ENCODE assay signal across 9 cellular contexts in the genomic region with DNA sequence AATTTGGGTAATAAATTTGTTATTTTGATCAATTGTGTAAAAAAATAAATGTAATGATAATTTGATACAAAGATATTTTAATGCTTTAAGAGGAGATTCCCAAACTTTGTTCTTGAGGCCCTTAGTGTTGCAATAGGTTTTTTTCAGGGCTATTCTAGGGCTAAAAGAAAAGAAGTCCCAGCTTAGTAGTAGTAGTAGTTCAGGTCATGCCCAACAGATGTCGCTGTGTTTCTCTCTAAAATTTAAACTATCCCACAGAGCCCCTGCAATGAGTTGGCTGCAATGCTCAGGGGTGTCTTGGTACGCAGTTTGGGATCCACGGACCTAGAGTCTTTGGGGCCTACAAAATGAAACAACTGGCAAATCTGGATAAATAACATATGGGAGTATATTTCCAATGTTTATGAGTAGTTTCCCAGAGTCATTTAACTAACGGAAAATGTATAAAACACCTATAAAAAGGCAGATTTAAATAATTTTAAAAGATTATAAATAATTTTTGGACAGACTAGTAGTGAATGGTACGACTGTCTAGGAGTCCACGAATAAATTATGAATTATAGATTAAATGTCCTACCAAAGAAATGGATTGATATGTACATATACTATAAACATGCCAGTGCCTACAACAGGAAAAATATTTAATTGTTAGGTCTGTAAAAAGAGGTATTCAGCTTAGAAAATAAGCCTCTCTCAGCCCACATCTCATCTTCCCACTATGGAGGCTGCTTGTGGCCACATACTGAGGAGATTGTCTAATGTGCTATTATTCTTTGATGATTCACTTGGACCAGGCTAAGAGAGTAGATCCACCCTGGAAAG.
DNase-seq lines count a peak whose midpoint lies in the region; ATAC-seq, FAIRE-seq and TF ChIP-seq lines count a peak whose summit lies in the region.
"Had no signal": no experiment of that assay in that cellular context is flagged by ENCODE, and none has a peak within 500 bp of the region (broad histone marks: within the 10 kb centered on the region; RNA-seq: fewer than 3 reads in every experiment).

No MANE protein-coding gene starts in this region.

- no peaks in the 10 kb centered on the region for H3K9me3 Mint-ChIP-seq in natural killer cell
- no peaks in the 10 kb centered on the region for H3K9me3 Mint-ChIP-seq in natural killer cell treated with Interleukin-12 subunit alpha and Interleukin-12 subunit beta and Interleukin-15 and Interleukin-18, amount 100 ng/mL, for 72 hours
- H3K9me3 Mint-ChIP-seq in stimulated activated memory B cell treated with anti-CD40 and anti-IgM and Interleukin-4, amounts not matched to agents 10 μg/mL and 1 μg/mL and 100 μg/mL, for 72 hours = no peaks in the 10 kb centered on the region

- H3K4me1 ChIP-seq in K562 (replicated peaks in 1 of 2; ENCODE audit: control insufficient read depth in 2 of 2, insufficient read depth in 2 of 2, low read length in 2 of 2) = no peaks in the 10 kb centered on the region

- no peak for DNase-seq in natural killer cell
- DNase-seq in natural killer cell treated with Interleukin-12 subunit alpha and Interleukin-12 subunit beta and Interleukin-15 and Interleukin-18, amount 100 ng/mL, for 72 hours (ENCODE audit: low spot score) = no peak
- DNase-seq in NCI-H82 treated with DMSO at 0.1 percent for 48 hours (lab: John Stamatoyannopoulos, UW; ENCODE audit: unreplicated experiment) = peak; percentile 50
- DNase-seq in K562 (ENCODE audit: extremely low read depth in 1 of 4, low spot score in 3 of 4) = peak; percentile 49 to 59 (median 54)
- DNase-seq in islet precursor cell = peak; percentile 69

- POLR2A ChIA-PET in K562 (lab: Yijun Ruan, JAX) = interaction anchor here (0.6 to 0.7 kb wide), 3 partner anchors 10 to 74 kb away, joined by 3 read pairs; no protein-coding TSS in a partner anchor

- no peak overlapping the region for H3K4me2 ChIP-seq in K562 (ENCODE audit: insufficient read depth, low read length)

- 3% methylated on average over 6 of the region's 6 CpGs for WGBS in K562 (ENCODE audit: insufficient coverage, low coverage, missing lambda C conversion rate)

- no peaks in the 10 kb centered on the region for H3K9me3 ChIP-seq in K562 (replicated peaks; ENCODE audit: control insufficient read depth, insufficient read depth, low read depth, low read length)

- H3K9me1 ChIP-seq in K562 (ENCODE audit: control insufficient read depth, insufficient read depth, low read length) = no peaks in the 10 kb centered on the region

- H3K27me3 Mint-ChIP-seq in natural killer cell (ENCODE audit: low read depth in 2 of 2) = no peaks in the 10 kb centered on the region
- H3K27me3 Mint-ChIP-seq in natural killer cell treated with Interleukin-12 subunit alpha and Interleukin-12 subunit beta and Interleukin-15 and Interleukin-18, amount 100 ng/mL, for 72 hours = peaks cover 0 to 7% of the 10 kb centered on the region in 2 donors
- no peaks in the 10 kb centered on the region for H3K27me3 Mint-ChIP-seq in stimulated activated memory B cell treated with anti-CD40 and anti-IgM and Interleukin-4, amounts not matched to agents 10 μg/mL and 1 μg/mL and 100 μg/mL, for 72 hours

- CTCF ChIA-PET in K562 (lab: Yijun Ruan, JAX; ENCODE audit: low intra/inter-chr PET ratio) = interaction anchor here (0.7 to 0.8 kb wide), 3 partner anchors 67 to 458 kb away, joined by 3 to 7 read pairs (median 4); no protein-coding TSS in a partner anchor

- peak; percentile 82 for FAIRE-seq in K562 (lab: Jason Lieb, UNC)
- FAIRE-seq: islet of Langerhans had no signal

- no peaks in the 10 kb centered on the region; a peak in 1 of 5 replicates for H3K27me3 ChIP-seq in K562 (ENCODE audit: control insufficient read depth in 2 of 2, insufficient read depth in 2 of 2, low read length in 2 of 2)

- no peak overlapping the region for H2AFZ ChIP-seq in K562 (ENCODE audit: low read depth, low read length)

- TF ChIP-seq CTCF in natural killer cell (IDR thresholded peaks at IDR 0.05) (peak; percentile 75), K562 (IDR thresholded peaks at IDR 0.05 in 2 of 3, conservative IDR thresholded peaks at IDR 0.05 in 1 of 3; ENCODE audit: insufficient read depth in 2 of 3, low read depth in 1 of 3, low read length in 3 of 3) (peak; percentile 43 to 71 (median 68))

- H3K4me1 Mint-ChIP-seq in natural killer cell = no peaks in the 10 kb centered on the region
- no peaks in the 10 kb centered on the region for H3K4me1 Mint-ChIP-seq in natural killer cell treated with Interleukin-12 subunit alpha and Interleukin-12 subunit beta and Interleukin-15 and Interleukin-18, amount 100 ng/mL, for 72 hours (ENCODE audit: low read depth in 2 of 2)
- H3K4me1 Mint-ChIP-seq in stimulated activated memory B cell treated with anti-CD40 and anti-IgM and Interleukin-4, amounts not matched to agents 10 μg/mL and 1 μg/mL and 100 μg/mL, for 72 hours = peaks cover 6% of the 10 kb centered on the region

- no peak overlapping the region for H3K27ac Mint-ChIP-seq in natural killer cell
- peak overlapping the region in 1 of 2 donors; percentile 11 for H3K27ac Mint-ChIP-seq in natural killer cell treated with Interleukin-12 subunit alpha and Interleukin-12 subunit beta and Interleukin-15 and Interleukin-18, amount 100 ng/mL, for 72 hours
- H3K27ac Mint-ChIP-seq in stimulated activated memory B cell treated with anti-CD40 and anti-IgM and Interleukin-4, amounts not matched to agents 10 μg/mL and 1 μg/mL and 100 μg/mL, for 72 hours = peak overlapping the region; percentile 4

- intact Hi-C loops in natural killer cell (cut with micrococcal nuclease) = loop anchor here (5.0 kb wide), 1 partner anchor 797 kb away; no protein-coding TSS in a partner anchor
- intact Hi-C loops in K562 (cut with micrococcal nuclease) = no loop called here

- in situ Hi-C loops in K562 (cut with MboI) = no loop called here

- H3K4me3 Mint-ChIP-seq in natural killer cell = no peak overlapping the region
- no peak overlapping the region for H3K4me3 Mint-ChIP-seq in natural killer cell treated with Interleukin-12 subunit alpha and Interleukin-12 subunit beta and Interleukin-15 and Interleukin-18, amount 100 ng/mL, for 72 hours
- H3K4me3 Mint-ChIP-seq in stimulated activated memory B cell treated with anti-CD40 and anti-IgM and Interleukin-4, amounts not matched to agents 10 μg/mL and 1 μg/mL and 100 μg/mL, for 72 hours = no peak overlapping the region

- H3K4me3 ChIP-seq in K562 = no peak overlapping the region

- BruUV-seq in K562 (replicated peaks; lab: Mats Ljungman, UMichigan) = no TSS peak

- H3K36me3 Mint-ChIP-seq in natural killer cell = no peaks in the 10 kb centered on the region
- H3K36me3 Mint-ChIP-seq in natural killer cell treated with Interleukin-12 subunit alpha and Interleukin-12 subunit beta and Interleukin-15 and Interleukin-18, amount 100 ng/mL, for 72 hours = peaks cover 4% of the 10 kb centered on the region
- peaks cover 1% of the 10 kb centered on the region for H3K36me3 Mint-ChIP-seq in stimulated activated memory B cell treated with anti-CD40 and anti-IgM and Interleukin-4, amounts not matched to agents 10 μg/mL and 1 μg/mL and 100 μg/mL, for 72 hours

- ATAC-seq in natural killer cell (peak in 1 of 3 donors; percentile 66), HG03139 (IDR thresholded peaks at IDR 0.05; ENCODE audit: unreplicated experiment) (peak; percentile 61), K562 (peak; percentile 92), HG03097 (IDR thresholded peaks at IDR 0.05; ENCODE audit: low FRiP score, unreplicated experiment) (no peak)
- no peak for ATAC-seq in natural killer cell treated with Interleukin-12 subunit alpha and Interleukin-12 subunit beta and Interleukin-15 and Interleukin-18, amount 100 ng/mL, for 72 hours
- ATAC-seq in stimulated activated memory B cell treated with anti-CD40 and anti-IgM and Interleukin-4, amounts not matched to agents 10 μg/mL and 1 μg/mL and 100 μg/mL, for 72 hours = no peak

- H3K79me2 ChIP-seq in K562 (ENCODE audit: control insufficient read depth, insufficient read depth, low read length) = no peaks in the 10 kb centered on the region

- TF ChIP-seq EP300 in K562 (IDR thresholded peaks at IDR 0.05; ENCODE audit: low read length) = no peak

- no peak for TF ChIP-seq POLR2A in K562 (conservative IDR thresholded peaks at IDR 0.05)

- H3K36me3 ChIP-seq in K562 (ENCODE audit: control insufficient read depth, insufficient read depth, low read length) = no peaks in the 10 kb centered on the region

- H4K20me1 ChIP-seq in K562 (replicated peaks; ENCODE audit: control insufficient read depth, insufficient read depth, low read length) = no peaks in the 10 kb centered on the region

- no peak overlapping the region for H3K27ac ChIP-seq in K562 (ENCODE audit: extremely low read depth, low read depth, low read length)

- TF ChIP-seq RAD21 in K562 (CRISPR knock-in tag; conservative IDR thresholded peaks at IDR 0.05 in 1 of 2, IDR thresholded peaks at IDR 0.05 in 1 of 2) = peak; percentile 31 to 64; a peak in 3 of 4 replicates

- no peak overlapping the region for H3K9ac ChIP-seq in K562 (ENCODE audit: insufficient read depth in 1 of 2, low read depth in 2 of 2, low read length in 2 of 2)

TF ChIP-seq in K562, 482 proteins besides CTCF, POLR2A, EP300 and RAD21 (continues in another document):
- TF ChIP-seq SUPT5H (IDR thresholded peaks at IDR 0.05) (no peak), CBX1 (IDR thresholded peaks at IDR 0.05; ENCODE audit: low read depth) (no peak), PCBP2 (IDR thresholded peaks at IDR 0.05; ENCODE audit: low read depth, low read length, poor library complexity, severe bottlenecking) (no peak)

Comparison
In these comparisons a context has a peak if more than half of its experiments do, and no peak if none do; other contexts are left out.
1. ATAC-seq: peak in HG03139 (single experiment) and K562 (single experiment); none in natural killer cell treated with Interleukin-12 subunit alpha and Interleukin-12 subunit beta and Interleukin-15 and Interleukin-18, amount 100 ng/mL, for 72 hours (0 of 2), stimulated activated memory B cell treated with anti-CD40 and anti-IgM and Interleukin-4, amounts not matched to agents 10 μg/mL and 1 μg/mL and 100 μg/mL, for 72 hours (single experiment) and HG03097 (single experiment).
2. DNase-seq: peak in NCI-H82 treated with DMSO at 0.1 percent for 48 hours (single experiment), K562 (4 of 4) and islet precursor cell (single experiment); none in natural killer cell (single experiment) and natural killer cell treated with Interleukin-12 subunit alpha and Interleukin-12 subunit beta and Interleukin-15 and Interleukin-18, amount 100 ng/mL, for 72 hours (single experiment).